1 cellular context compared by ENCODE assay signal in the genomic region with DNA sequence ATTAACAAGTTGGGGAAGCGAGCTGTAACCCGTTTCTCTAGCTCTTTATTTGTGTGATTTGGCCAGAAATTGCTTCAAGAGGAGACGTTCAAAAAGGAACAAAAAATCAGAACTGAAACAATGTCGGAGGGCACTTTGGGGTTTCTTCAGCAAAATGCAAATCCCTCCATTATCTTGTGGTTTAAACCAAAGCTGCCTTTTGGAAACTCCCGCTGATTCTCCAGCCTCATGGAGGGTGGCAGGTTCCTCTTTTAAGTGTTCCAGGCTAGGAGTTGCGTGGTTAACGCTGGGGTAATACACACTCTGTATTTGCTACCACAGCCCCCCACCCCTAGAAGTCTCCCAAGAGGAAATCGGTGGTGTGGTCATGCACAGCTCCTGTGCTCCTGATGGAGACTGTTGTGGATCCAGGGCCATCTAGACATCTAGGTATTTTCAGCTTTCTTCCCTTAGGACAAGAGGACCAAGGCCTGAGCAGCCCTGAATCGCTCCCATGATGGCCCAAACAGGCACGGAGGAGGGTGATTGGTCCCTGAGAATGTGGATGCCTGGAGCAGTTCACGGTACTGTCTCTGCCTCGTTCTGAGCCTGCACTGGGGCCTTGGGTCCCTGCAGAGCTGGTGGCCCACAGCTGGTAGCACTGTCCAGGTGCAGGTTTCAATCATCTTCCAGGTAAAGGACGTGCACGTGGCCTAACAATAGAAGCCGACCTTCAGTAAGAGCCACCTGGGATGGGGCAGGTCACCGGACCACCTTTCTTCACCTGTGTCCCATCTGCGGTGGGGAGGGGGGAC.
TF ChIP-seq lines count a peak whose summit lies in the region.

No MANE protein-coding gene starts in this region.

TF ChIP-seq in H1, 55 proteins besides CTCF, POLR2A, EP300 and RAD21:
- TF ChIP-seq EGR1 (IDR thresholded peaks at IDR 0.05; ENCODE audit: borderline replicate concordance, low read depth, low read length) (no peak), GTF2F1 (IDR thresholded peaks at IDR 0.05; ENCODE audit: borderline replicate concordance, low read depth, low read length) (no peak), CEBPB (IDR thresholded peaks at IDR 0.05; ENCODE audit: low read depth, low read length) (no peak)
